1 cellular context compared by ENCODE assay signal in the genomic region with DNA sequence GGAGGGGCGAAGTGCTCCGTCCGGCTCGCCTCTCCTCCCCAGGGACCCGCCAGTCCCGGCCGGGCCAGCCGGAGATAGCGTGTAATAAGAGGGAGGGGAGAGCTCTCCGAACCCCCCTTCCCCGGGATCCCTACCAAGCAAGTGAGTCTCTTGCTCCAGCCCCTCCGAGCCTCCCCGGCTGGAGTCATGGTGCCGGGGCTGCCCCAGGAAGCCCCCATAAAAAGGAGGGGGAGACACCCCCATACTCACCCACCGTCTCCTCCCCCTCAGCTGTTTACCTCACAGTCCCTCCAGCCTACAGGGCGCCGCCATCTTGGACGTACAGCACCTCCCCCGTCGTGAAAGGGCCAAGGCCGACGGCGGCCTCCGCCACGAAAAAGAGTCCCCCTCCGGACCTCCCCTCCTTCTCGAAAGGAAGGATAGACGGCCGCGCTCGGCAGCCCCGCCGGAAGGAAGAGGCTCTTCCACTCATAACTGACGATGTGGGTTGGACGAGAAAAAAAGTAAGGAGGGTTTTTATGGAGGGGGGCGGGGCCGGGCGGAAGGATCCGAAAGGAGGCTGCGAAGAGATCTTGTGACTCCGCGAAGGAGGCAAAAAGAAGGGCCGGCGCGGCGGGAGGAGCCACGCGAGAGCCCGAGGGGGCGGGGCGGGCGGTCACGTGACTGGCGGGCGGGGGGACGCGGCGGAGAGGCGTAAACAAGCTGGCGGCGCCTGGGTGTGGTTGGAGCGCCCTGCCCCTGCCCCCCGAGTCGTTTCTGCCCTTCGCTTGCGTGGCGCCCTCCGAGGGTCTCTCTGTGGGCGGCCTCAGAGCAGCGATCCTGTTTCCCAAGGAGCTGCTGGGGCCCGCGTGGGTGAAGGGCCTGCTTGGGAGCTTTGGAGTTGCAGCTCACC.
TF ChIP-seq lines count a peak whose summit lies in the region.

A gene (minus strand): TSS at position 323 of the 892 bp plus-strand sequence. CDS start 15,744 bp downstream, outside the sequence.

TF ChIP-seq in HepG2, 621 proteins besides CTCF, POLR2A, EP300 and RAD21 (continued from another document and continues in another):
- TF ChIP-seq, protein P1, sequence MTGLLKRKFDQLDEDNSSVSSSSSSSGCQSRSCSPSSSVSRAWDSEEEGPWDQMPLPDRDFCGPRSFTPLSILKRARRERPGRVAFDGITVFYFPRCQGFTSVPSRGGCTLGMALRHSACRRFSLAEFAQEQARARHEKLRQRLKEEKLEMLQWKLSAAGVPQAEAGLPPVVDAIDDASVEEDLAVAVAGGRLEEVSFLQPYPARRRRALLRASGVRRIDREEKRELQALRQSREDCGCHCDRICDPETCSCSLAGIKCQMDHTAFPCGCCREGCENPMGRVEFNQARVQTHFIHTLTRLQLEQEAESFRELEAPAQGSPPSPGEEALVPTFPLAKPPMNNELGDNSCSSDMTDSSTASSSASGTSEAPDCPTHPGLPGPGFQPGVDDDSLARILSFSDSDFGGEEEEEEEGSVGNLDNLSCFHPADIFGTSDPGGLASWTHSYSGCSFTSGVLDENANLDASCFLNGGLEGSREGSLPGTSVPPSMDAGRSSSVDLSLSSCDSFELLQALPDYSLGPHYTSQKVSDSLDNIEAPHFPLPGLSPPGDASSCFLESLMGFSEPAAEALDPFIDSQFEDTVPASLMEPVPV (CRISPR knock-in tag; IDR thresholded peaks at IDR 0.05): peak; percentile 72
- TF ChIP-seq SPEN (CRISPR knock-in tag; IDR thresholded peaks at IDR 0.05; ENCODE audit: low read depth) (peak; percentile 91), SIX1 (CRISPR knock-in tag; IDR thresholded peaks at IDR 0.05; ENCODE audit: borderline replicate concordance) (peak; percentile 47; the same call in 1 of the 2 replicates), ZBTB1 (CRISPR knock-in tag; IDR thresholded peaks at IDR 0.05; ENCODE audit: borderline replicate concordance) (no peak), ZNF12 (CRISPR knock-in tag; IDR thresholded peaks at IDR 0.05) (no peak), YEATS2 (CRISPR knock-in tag; IDR thresholded peaks at IDR 0.05; ENCODE audit: borderline replicate concordance) (peak; percentile 84; the same call in 1 of the 2 replicates), SMYD3 (CRISPR knock-in tag; IDR thresholded peaks at IDR 0.05) (no peak), AGO1 (IDR thresholded peaks at IDR 0.05; ENCODE audit: low read depth, low read length, poor library complexity, severe bottlenecking) (peak; percentile 71), NPAS2 (CRISPR knock-in tag; IDR thresholded peaks at IDR 0.05; ENCODE audit: borderline replicate concordance) (no peak), ZSCAN21 (CRISPR knock-in tag; IDR thresholded peaks at IDR 0.05; ENCODE audit: borderline replicate concordance) (peak; percentile 78), JDP2 (CRISPR knock-in tag; IDR thresholded peaks at IDR 0.05; ENCODE audit: borderline replicate concordance) (no peak), ZMYM3 (CRISPR knock-in tag; IDR thresholded peaks at IDR 0.05) (no peak), TCF7 (IDR thresholded peaks at IDR 0.05; ENCODE audit: low read depth) (no peak), ZNF644 (CRISPR knock-in tag; IDR thresholded peaks at IDR 0.05; ENCODE audit: low read depth) (no peak; the same call in 1 of the 2 replicates), U2AF2 (IDR thresholded peaks at IDR 0.05; ENCODE audit: low read depth, low read length) (peak; percentile 98), TEAD3 (CRISPR knock-in tag; optimal IDR thresholded peaks at IDR 0.05; ENCODE audit: borderline replicate concordance) (no peak), KDM6A (CRISPR knock-in tag; IDR thresholded peaks at IDR 0.05; ENCODE audit: low read depth) (no peak), ARNT (IDR thresholded peaks at IDR 0.05) (no peak), POLR2AphosphoS5 (IDR thresholded peaks at IDR 0.05; ENCODE audit: low read depth, low read length) (peak; percentile 73), AHR (CRISPR knock-in tag; IDR thresholded peaks at IDR 0.05) (0 out of 2 replicates have a peak, but pooled peaks have one; percentile 54), ZNF773 (CRISPR knock-in tag; IDR thresholded peaks at IDR 0.05; ENCODE audit: borderline replicate concordance) (no peak), MZF1 (CRISPR knock-in tag; IDR thresholded peaks at IDR 0.05; ENCODE audit: borderline replicate concordance) (no peak), NR2F1 (CRISPR knock-in tag; IDR thresholded peaks at IDR 0.05) (peak in 1 of 2 experiments; percentile 47; a peak in 2 of 4 replicates), ZNF256 (CRISPR knock-in tag; conservative IDR thresholded peaks at IDR 0.05) (no peak; the same call in 1 of the 2 replicates), MED1 (CRISPR knock-in tag; IDR thresholded peaks at IDR 0.05) (peak; percentile 39), ZNF749 (CRISPR knock-in tag; IDR thresholded peaks at IDR 0.05; ENCODE audit: borderline replicate concordance) (peak; percentile 86), WIZ (CRISPR knock-in tag; IDR thresholded peaks at IDR 0.05) (no peak), HHEX (CRISPR knock-in tag; IDR thresholded peaks at IDR 0.05) (no peak)
- TF ChIP-seq, protein P2, sequence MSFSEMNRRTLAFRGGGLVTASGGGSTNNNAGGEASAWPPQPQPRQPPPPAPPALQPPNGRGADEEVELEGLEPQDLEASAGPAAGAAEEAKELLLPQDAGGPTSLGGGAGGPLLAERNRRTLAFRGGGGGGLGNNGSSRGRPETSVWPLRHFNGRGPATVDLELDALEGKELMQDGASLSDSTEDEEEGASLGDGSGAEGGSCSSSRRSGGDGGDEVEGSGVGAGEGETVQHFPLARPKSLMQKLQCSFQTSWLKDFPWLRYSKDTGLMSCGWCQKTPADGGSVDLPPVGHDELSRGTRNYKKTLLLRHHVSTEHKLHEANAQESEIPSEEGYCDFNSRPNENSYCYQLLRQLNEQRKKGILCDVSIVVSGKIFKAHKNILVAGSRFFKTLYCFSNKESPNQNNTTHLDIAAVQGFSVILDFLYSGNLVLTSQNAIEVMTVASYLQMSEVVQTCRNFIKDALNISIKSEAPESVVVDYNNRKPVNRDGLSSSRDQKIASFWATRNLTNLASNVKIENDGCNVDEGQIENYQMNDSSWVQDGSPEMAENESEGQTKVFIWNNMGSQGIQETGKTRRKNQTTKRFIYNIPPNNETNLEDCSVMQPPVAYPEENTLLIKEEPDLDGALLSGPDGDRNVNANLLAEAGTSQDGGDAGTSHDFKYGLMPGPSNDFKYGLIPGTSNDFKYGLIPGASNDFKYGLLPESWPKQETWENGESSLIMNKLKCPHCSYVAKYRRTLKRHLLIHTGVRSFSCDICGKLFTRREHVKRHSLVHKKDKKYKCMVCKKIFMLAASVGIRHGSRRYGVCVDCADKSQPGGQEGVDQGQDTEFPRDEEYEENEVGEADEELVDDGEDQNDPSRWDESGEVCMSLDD (CRISPR knock-in tag; IDR thresholded peaks at IDR 0.05; ENCODE audit: borderline replicate concordance): no peak
- TF ChIP-seq, protein P3, sequence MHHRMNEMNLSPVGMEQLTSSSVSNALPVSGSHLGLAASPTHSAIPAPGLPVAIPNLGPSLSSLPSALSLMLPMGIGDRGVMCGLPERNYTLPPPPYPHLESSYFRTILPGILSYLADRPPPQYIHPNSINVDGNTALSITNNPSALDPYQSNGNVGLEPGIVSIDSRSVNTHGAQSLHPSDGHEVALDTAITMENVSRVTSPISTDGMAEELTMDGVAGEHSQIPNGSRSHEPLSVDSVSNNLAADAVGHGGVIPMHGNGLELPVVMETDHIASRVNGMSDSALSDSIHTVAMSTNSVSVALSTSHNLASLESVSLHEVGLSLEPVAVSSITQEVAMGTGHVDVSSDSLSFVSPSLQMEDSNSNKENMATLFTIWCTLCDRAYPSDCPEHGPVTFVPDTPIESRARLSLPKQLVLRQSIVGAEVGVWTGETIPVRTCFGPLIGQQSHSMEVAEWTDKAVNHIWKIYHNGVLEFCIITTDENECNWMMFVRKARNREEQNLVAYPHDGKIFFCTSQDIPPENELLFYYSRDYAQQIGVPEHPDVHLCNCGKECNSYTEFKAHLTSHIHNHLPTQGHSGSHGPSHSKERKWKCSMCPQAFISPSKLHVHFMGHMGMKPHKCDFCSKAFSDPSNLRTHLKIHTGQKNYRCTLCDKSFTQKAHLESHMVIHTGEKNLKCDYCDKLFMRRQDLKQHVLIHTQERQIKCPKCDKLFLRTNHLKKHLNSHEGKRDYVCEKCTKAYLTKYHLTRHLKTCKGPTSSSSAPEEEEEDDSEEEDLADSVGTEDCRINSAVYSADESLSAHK (CRISPR knock-in tag; IDR thresholded peaks at IDR 0.05; ENCODE audit: borderline replicate concordance): no peak
- TF ChIP-seq, protein P4, sequence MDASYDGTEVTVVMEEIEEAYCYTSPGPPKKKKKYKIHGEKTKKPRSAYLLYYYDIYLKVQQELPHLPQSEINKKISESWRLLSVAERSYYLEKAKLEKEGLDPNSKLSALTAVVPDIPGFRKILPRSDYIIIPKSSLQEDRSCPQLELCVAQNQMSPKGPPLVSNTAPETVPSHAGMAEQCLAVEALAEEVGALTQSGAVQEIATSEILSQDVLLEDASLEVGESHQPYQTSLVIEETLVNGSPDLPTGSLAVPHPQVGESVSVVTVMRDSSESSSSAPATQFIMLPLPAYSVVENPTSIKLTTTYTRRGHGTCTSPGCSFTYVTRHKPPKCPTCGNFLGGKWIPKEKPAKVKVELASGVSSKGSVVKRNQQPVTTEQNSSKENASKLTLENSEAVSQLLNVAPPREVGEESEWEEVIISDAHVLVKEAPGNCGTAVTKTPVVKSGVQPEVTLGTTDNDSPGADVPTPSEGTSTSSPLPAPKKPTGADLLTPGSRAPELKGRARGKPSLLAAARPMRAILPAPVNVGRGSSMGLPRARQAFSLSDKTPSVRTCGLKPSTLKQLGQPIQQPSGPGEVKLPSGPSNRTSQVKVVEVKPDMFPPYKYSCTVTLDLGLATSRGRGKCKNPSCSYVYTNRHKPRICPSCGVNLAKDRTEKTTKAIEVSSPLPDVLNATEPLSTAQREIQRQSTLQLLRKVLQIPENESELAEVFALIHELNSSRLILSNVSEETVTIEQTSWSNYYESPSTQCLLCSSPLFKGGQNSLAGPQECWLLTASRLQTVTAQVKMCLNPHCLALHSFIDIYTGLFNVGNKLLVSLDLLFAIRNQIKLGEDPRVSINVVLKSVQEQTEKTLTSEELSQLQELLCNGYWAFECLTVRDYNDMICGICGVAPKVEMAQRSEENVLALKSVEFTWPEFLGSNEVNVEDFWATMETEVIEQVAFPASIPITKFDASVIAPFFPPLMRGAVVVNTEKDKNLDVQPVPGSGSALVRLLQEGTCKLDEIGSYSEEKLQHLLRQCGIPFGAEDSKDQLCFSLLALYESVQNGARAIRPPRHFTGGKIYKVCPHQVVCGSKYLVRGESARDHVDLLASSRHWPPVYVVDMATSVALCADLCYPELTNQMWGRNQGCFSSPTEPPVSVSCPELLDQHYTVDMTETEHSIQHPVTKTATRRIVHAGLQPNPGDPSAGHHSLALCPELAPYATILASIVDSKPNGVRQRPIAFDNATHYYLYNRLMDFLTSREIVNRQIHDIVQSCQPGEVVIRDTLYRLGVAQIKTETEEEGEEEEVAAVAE (CRISPR knock-in tag; IDR thresholded peaks at IDR 0.05; ENCODE audit: borderline replicate concordance): 0 out of 2 replicates have a peak, but pooled peaks have one; percentile 71
- TF ChIP-seq, protein P5, sequence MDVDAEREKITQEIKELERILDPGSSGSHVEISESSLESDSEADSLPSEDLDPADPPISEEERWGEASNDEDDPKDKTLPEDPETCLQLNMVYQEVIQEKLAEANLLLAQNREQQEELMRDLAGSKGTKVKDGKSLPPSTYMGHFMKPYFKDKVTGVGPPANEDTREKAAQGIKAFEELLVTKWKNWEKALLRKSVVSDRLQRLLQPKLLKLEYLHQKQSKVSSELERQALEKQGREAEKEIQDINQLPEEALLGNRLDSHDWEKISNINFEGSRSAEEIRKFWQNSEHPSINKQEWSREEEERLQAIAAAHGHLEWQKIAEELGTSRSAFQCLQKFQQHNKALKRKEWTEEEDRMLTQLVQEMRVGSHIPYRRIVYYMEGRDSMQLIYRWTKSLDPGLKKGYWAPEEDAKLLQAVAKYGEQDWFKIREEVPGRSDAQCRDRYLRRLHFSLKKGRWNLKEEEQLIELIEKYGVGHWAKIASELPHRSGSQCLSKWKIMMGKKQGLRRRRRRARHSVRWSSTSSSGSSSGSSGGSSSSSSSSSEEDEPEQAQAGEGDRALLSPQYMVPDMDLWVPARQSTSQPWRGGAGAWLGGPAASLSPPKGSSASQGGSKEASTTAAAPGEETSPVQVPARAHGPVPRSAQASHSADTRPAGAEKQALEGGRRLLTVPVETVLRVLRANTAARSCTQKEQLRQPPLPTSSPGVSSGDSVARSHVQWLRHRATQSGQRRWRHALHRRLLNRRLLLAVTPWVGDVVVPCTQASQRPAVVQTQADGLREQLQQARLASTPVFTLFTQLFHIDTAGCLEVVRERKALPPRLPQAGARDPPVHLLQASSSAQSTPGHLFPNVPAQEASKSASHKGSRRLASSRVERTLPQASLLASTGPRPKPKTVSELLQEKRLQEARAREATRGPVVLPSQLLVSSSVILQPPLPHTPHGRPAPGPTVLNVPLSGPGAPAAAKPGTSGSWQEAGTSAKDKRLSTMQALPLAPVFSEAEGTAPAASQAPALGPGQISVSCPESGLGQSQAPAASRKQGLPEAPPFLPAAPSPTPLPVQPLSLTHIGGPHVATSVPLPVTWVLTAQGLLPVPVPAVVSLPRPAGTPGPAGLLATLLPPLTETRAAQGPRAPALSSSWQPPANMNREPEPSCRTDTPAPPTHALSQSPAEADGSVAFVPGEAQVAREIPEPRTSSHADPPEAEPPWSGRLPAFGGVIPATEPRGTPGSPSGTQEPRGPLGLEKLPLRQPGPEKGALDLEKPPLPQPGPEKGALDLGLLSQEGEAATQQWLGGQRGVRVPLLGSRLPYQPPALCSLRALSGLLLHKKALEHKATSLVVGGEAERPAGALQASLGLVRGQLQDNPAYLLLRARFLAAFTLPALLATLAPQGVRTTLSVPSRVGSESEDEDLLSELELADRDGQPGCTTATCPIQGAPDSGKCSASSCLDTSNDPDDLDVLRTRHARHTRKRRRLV (CRISPR knock-in tag; IDR thresholded peaks at IDR 0.05): no peak
- TF ChIP-seq, protein P6, sequence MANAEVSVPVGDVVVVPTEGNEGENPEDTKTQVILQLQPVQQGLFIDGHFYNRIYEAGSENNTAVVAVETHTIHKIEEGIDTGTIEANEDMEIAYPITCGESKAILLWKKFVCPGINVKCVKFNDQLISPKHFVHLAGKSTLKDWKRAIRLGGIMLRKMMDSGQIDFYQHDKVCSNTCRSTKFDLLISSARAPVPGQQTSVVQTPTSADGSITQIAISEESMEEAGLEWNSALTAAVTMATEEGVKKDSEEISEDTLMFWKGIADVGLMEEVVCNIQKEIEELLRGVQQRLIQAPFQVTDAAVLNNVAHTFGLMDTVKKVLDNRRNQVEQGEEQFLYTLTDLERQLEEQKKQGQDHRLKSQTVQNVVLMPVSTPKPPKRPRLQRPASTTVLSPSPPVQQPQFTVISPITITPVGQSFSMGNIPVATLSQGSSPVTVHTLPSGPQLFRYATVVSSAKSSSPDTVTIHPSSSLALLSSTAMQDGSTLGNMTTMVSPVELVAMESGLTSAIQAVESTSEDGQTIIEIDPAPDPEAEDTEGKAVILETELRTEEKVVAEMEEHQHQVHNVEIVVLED (CRISPR knock-in tag; IDR thresholded peaks at IDR 0.05; ENCODE audit: borderline replicate concordance): peak; percentile 88
- TF ChIP-seq, protein P7, sequence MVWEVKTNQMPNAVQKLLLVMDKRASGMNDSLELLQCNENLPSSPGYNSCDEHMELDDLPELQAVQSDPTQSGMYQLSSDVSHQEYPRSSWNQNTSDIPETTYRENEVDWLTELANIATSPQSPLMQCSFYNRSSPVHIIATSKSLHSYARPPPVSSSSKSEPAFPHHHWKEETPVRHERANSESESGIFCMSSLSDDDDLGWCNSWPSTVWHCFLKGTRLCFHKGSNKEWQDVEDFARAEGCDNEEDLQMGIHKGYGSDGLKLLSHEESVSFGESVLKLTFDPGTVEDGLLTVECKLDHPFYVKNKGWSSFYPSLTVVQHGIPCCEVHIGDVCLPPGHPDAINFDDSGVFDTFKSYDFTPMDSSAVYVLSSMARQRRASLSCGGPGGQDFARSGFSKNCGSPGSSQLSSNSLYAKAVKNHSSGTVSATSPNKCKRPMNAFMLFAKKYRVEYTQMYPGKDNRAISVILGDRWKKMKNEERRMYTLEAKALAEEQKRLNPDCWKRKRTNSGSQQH (CRISPR knock-in tag; IDR thresholded peaks at IDR 0.05; ENCODE audit: low read depth): peak; percentile 96
